8 cellular contexts compared by ENCODE assay signal in the genomic region with DNA sequence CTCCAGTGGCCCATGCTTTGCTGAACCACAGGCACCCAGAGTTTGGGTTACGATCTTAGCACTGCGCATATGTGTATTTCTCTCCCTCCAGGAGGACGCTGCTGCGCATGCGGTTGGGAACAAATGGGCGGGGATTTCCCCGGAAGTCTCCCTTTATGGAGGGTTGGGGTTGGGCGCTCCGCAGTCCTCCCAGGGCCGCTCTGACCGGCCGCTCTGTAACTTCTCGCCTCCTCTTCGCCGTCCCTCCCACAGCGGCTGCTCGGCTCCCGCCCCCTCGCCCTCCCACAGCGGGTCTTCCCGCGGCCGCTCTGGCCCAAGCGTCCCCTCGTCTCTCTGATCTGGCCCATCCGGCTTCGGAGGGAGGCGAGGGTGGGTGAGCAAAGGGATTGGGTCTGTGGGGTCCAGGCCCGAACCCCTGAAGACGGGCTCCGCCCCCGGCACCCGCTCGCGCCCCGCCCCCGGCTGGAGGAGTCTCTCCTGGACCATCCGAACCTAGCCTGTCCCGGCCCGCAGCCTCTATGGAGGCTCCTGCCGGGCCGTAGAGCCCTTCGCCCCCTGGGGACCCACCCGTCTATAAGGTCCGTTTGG. TPM values are rescaled to one million over a fixed set of nuclear protein-coding genes. Genes with fewer than 3 reads are reported as not detected.
DNase-seq lines count a peak whose midpoint lies in the region; ATAC-seq, FAIRE-seq and TF ChIP-seq lines count a peak whose summit lies in the region.

A gene with protein sequence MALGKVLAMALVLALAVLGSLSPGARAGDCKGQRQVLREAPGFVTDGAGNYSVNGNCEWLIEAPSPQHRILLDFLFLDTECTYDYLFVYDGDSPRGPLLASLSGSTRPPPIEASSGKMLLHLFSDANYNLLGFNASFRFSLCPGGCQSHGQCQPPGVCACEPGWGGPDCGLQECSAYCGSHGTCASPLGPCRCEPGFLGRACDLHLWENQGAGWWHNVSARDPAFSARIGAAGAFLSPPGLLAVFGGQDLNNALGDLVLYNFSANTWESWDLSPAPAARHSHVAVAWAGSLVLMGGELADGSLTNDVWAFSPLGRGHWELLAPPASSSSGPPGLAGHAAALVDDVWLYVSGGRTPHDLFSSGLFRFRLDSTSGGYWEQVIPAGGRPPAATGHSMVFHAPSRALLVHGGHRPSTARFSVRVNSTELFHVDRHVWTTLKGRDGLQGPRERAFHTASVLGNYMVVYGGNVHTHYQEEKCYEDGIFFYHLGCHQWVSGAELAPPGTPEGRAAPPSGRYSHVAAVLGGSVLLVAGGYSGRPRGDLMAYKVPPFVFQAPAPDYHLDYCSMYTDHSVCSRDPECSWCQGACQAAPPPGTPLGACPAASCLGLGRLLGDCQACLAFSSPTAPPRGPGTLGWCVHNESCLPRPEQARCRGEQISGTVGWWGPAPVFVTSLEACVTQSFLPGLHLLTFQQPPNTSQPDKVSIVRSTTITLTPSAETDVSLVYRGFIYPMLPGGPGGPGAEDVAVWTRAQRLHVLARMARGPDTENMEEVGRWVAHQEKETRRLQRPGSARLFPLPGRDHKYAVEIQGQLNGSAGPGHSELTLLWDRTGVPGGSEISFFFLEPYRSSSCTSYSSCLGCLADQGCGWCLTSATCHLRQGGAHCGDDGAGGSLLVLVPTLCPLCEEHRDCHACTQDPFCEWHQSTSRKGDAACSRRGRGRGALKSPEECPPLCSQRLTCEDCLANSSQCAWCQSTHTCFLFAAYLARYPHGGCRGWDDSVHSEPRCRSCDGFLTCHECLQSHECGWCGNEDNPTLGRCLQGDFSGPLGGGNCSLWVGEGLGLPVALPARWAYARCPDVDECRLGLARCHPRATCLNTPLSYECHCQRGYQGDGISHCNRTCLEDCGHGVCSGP (N-terminal part only) (plus strand): TSS at position 328 of the 588 bp plus-strand sequence. CDS start 609 bp downstream, outside the sequence.

- TF ChIP-seq EP300 in HepG2 (IDR thresholded peaks at IDR 0.05; ENCODE audit: low read depth in 2 of 2, low read length in 2 of 2) (peak; percentile 12 to 25; a peak in 1 of 4 replicates), HepG2 (CRISPR knock-in tag; IDR thresholded peaks at IDR 0.05; ENCODE audit: borderline replicate concordance) (no peak; the same call in 1 of the 2 replicates)

- H3K27ac Mint-ChIP-seq in CD14-positive monocyte, result peak within 1 kb of the TSS; percentile 21 to 74 (median 50)

- peaks cover 4 to 8% of the 10 kb centered on the region in 2 donors for H3K36me3 Mint-ChIP-seq in CD14-positive monocyte

- H3K4me2 ChIP-seq in HepG2 (ENCODE audit: low read depth, low read length), result peak within 1 kb of the TSS; percentile 98

- ATAC-seq in GM19351 (IDR thresholded peaks at IDR 0.05; ENCODE audit: unreplicated experiment), result peak; percentile 86
- peak; percentile 87 for ATAC-seq in HG03521 (IDR thresholded peaks at IDR 0.05; ENCODE audit: unreplicated experiment)
- peak; percentile 95 for ATAC-seq in HepG2

- no peak within 1 kb of the TSS for H2AFZ ChIP-seq in HepG2 (ENCODE audit: low read length)

- H3K4me1 Mint-ChIP-seq in CD14-positive monocyte, result peaks cover 31% of the 10 kb centered on the region

- H4K20me1 ChIP-seq in HepG2 (ENCODE audit: insufficient read depth, low read length), result no peaks in the 10 kb centered on the region

- in situ Hi-C loops in HepG2 (cut with HindIII; ENCODE audit: extremely low pct_ligation_motif_present, low pct_unique_long_range_greater_than_20kb), result no loop called here

- H3K36me3 ChIP-seq in HepG2 (replicated peaks in 1 of 2; ENCODE audit: control insufficient read depth in 1 of 2, insufficient read depth in 2 of 2, low read length in 2 of 2), result no peaks in the 10 kb centered on the region

- POLR2A ChIA-PET in HepG2 (lab: Yijun Ruan, JAX), result no interaction called here

- peak within 1 kb of the TSS; percentile 89 to 92 (median 92) for H3K4me3 ChIP-seq in HepG2 (replicated peaks in 1 of 3; ENCODE audit: insufficient read depth in 1 of 3, low read depth in 2 of 3, low read length in 3 of 3)

- peaks cover 0 to 11% (median 8%) of the 10 kb centered on the region in 7 donors for H3K9me3 Mint-ChIP-seq in CD14-positive monocyte

- FAIRE-seq in HepG2 (lab: Jason Lieb, UNC), result peak; percentile 99

- peak within 1 kb of the TSS; percentile 63 for H3K27ac ChIP-seq in HepG2 (ENCODE audit: extremely low read length, insufficient read depth, low read length)

- H3K27me3 ChIP-seq in HepG2 (ENCODE audit: control insufficient read depth in 1 of 2, insufficient read depth in 2 of 2, low read length in 2 of 2), result peaks cover 0 to 6% of the 10 kb centered on the region in 2 experiments; a peak in 1 of 5 replicates

- BruUV-seq in HepG2 (replicated peaks; lab: Mats Ljungman, UMichigan), result no TSS peak

- H3K27me3 Mint-ChIP-seq in CD14-positive monocyte (ENCODE audit: low read depth in 3 of 3), result peaks cover 38 to 49% (median 44%) of the 10 kb centered on the region in 3 donors

- 0% methylated on average over 3 of the region's 45 CpGs for WGBS in HepG2 (ENCODE audit: low lambda C conversion rate)

- peak within 1 kb of the TSS; percentile 81 for H3K9ac ChIP-seq in HepG2 (ENCODE audit: insufficient read depth, low read depth, low read length)

- TF ChIP-seq RAD21 in HepG2 (CRISPR knock-in tag; IDR thresholded peaks at IDR 0.05), result 0 out of 2 replicates have a peak, but pooled peaks have one; percentile 4

- peaks cover 17% of the 10 kb centered on the region for H3K79me2 ChIP-seq in HepG2 (ENCODE audit: insufficient read depth, low read length)

- DNase-seq in CD14-positive monocyte (ENCODE audit: low spot score), result peak; percentile 97
- DNase-seq in NCI-H748 (lab: John Stamatoyannopoulos, UW; ENCODE audit: unreplicated experiment), result peak; percentile 100
- DNase-seq in activated CD4-positive, alpha-beta T cell treated with anti-CD3 and anti-CD28 coated beads, Interleukin-2, amount 50 U/mL, for 4 hours, result peak; percentile 98 to 99
- peak; percentile 98 to 99 for DNase-seq in dermis microvascular lymphatic vessel endothelial cell (ENCODE audit: low read depth in 2 of 2)
- DNase-seq in HepG2 (ENCODE audit: low spot score), result peak; percentile 97
- peak; percentile 98 for DNase-seq in stimulated activated CD4-positive, alpha-beta T cell treated with anti-CD3 and anti-CD28 coated beads, Interleukin-4, amount 100 ng/mL, for 1 hour

- peak within 1 kb of the TSS; percentile 84 to 93 for H3K4me3 Mint-ChIP-seq in CD14-positive monocyte

- CTCF ChIA-PET in HepG2 (lab: Yijun Ruan, JAX; ENCODE audit: low intra/inter-chr PET ratio, low total read pairs), result interaction anchor here (0.8 to 1.5 kb wide), 3 partner anchors 35 to 217 kb away, joined by 4 to 7 read pairs (median 4); no protein-coding TSS in a partner anchor

- intact Hi-C loops in CD14-positive monocyte (cut with micrococcal nuclease) (loop anchor here (1.0 to 10.0 kb wide), 4 partner anchors 71 to 218 kb away; a partner anchor contains a TSS), HepG2 (cut with micrococcal nuclease; ENCODE audit: unreplicated experiment) (loop anchor here (1.0 to 2.0 kb wide), 2 partner anchors 8 to 23 kb away; a partner anchor contains a TSS)

- H3K4me1 ChIP-seq in HepG2 (ENCODE audit: insufficient read depth, low read length), result peaks cover 24% of the 10 kb centered on the region

- no peaks in the 10 kb centered on the region for H3K9me3 ChIP-seq in HepG2 (ENCODE audit: low read length)

- peak; percentile 43 to 73; a peak in 3 of 4 replicates for TF ChIP-seq POLR2A in HepG2 (IDR thresholded peaks at IDR 0.05; ENCODE audit: insufficient read depth in 1 of 2, low read depth in 2 of 2, low read length in 2 of 2)

- TF ChIP-seq CTCF in CD14-positive monocyte (IDR thresholded peaks at IDR 0.05), result no peak
- peak; percentile 94 for TF ChIP-seq CTCF in HepG2 (CRISPR knock-in tag; IDR thresholded peaks at IDR 0.05)

TF ChIP-seq in HepG2, 621 proteins besides CTCF, POLR2A, EP300 and RAD21 (continues in another document):
- TF ChIP-seq TARDBP (CRISPR knock-in tag; IDR thresholded peaks at IDR 0.05), result peak; percentile 85
- TF ChIP-seq ZNF225 (CRISPR knock-in tag; IDR thresholded peaks at IDR 0.05), result no peak
- TF ChIP-seq HNRNPLL (IDR thresholded peaks at IDR 0.05; ENCODE audit: low read depth, low read length, poor library complexity, severe bottlenecking), result peak; percentile 81
- peak; percentile 84 for TF ChIP-seq POLR2G (IDR thresholded peaks at IDR 0.05; ENCODE audit: low read depth, low read length)
- peak; percentile 33 for TF ChIP-seq FOSL2 (CRISPR knock-in tag; IDR thresholded peaks at IDR 0.05)
- peak; percentile 56; the same call in 1 of the 2 replicates for TF ChIP-seq SSRP1 (CRISPR knock-in tag; IDR thresholded peaks at IDR 0.05)
- peak; percentile 27 for TF ChIP-seq ZNF331 (CRISPR knock-in tag; IDR thresholded peaks at IDR 0.05)
- TF ChIP-seq ZKSCAN5 (CRISPR knock-in tag; IDR thresholded peaks at IDR 0.05), result 0 out of 2 replicates have a peak, but pooled peaks have one; percentile 25
- no peak for TF ChIP-seq ZNF780A (CRISPR knock-in tag; IDR thresholded peaks at IDR 0.05)

RNA-seq across cellular contexts. Expression of the gene that starts here (rescaled TPM):
- polyA plus RNA-seq in CD14-positive monocyte, result under 1 TPM; 0.15 to 0.27 TPM
- total RNA-seq in dermis microvascular lymphatic vessel endothelial cell, result 15.3 and 27.6 TPM in 2 replicates
- 3.9 and 8.8 TPM in 2 replicates for total RNA-seq in HepG2 (2016; rRNA removed; fragmentation: Illumina TruSeq; extraction: Trizol)
- total RNA-seq in HepG2 (2016; cell fraction: cytosol; rRNA removed; fragmentation: Illumina TruSeq; extraction: Trizol; ENCODE audit: low read depth), result 0.79 and 1.2 TPM in 2 replicates
- 3.1 and 9.6 TPM in 2 replicates for total RNA-seq in HepG2 (2016; cell fraction: insoluble cytoplasmic fraction; rRNA removed; fragmentation: Illumina TruSeq; extraction: Trizol)
- total RNA-seq in HepG2 (2016; cell fraction: membrane; rRNA removed; fragmentation: Illumina TruSeq; extraction: Trizol), result 1.9 and 2.7 TPM in 2 replicates
- total RNA-seq in HepG2 (2016; cell fraction: nucleus; rRNA removed; fragmentation: Illumina TruSeq; extraction: Trizol), result 9.4 and 10.4 TPM in 2 replicates
- 4.0 and 6.2 TPM in 2 replicates for polyA plus RNA-seq in HepG2 (2011; rRNA removed)
- polyA plus RNA-seq in HepG2 (2011; cell fraction: cytosol; rRNA removed), result 4.4 and 7.8 TPM in 2 replicates
- 16.2 and 21.3 TPM in 2 replicates for polyA plus RNA-seq in HepG2 (2011; cell fraction: nucleus; rRNA removed)
- polyA plus RNA-seq in HepG2 (2012), result 10.2 and 12.4 TPM in 2 replicates
- polyA plus RNA-seq in HepG2 (2016; cell fraction: cytosol; fragmentation: Illumina TruSeq; extraction: Trizol; ENCODE audit: low read depth), result 0.61 and 0.62 TPM in 2 replicates
- 4.1 and 4.7 TPM in 2 replicates for polyA plus RNA-seq in HepG2 (2016; cell fraction: insoluble cytoplasmic fraction; fragmentation: Illumina TruSeq; extraction: Trizol; ENCODE audit: low read depth)
- 1.0 and 1.2 TPM in 2 replicates for polyA plus RNA-seq in HepG2 (2016; cell fraction: membrane; fragmentation: Illumina TruSeq; extraction: Trizol; ENCODE audit: low read depth)
- polyA plus RNA-seq in HepG2 (2016; cell fraction: nucleus; fragmentation: Illumina TruSeq; extraction: Trizol; ENCODE audit: insufficient read depth, low read depth), result 15.0 and 18.4 TPM in 2 replicates
- polyA minus RNA-seq in HepG2 (2011; rRNA and poly(A)+ RNA removed; ENCODE audit: low replicate concordance), result 0.96 and 23.0 TPM in 2 replicates
- polyA minus RNA-seq in HepG2 (2011; cell fraction: cytosol; rRNA and poly(A)+ RNA removed), result 11.7 and 11.8 TPM in 2 replicates
- polyA minus RNA-seq in HepG2 (2011; cell fraction: nucleus; rRNA and poly(A)+ RNA removed), result 11.7 and 11.8 TPM in 2 replicates

Comparison
In these comparisons a context has a peak if more than half of its experiments do, and no peak if none do; other contexts are left out.
1. Peak in every context shown above with its lines: DNase-seq, ATAC-seq, H3K4me3 ChIP-seq and H3K27ac ChIP-seq.
2. Peak in DNase-seq in CD14-positive monocyte; RNA of the gene not detected or under 1 TPM.